4 cellular contexts compared by ENCODE assay signal in genomic region chr7:84603545-84603944, GRCh38.
TF ChIP-seq lines count a peak whose summit lies in the region.

No MANE protein-coding gene starts in this region.

TF ChIP-seq in HepG2, 621 proteins besides CTCF, POLR2A, EP300 and RAD21:
- TF ChIP-seq ZNF160 (CRISPR knock-in tag; IDR thresholded peaks at IDR 0.05) (peak; percentile 99), ZNF367 (CRISPR knock-in tag; IDR thresholded peaks at IDR 0.05; ENCODE audit: borderline replicate concordance) (no peak)

TF ChIP-seq in HEK293, 187 proteins besides CTCF, POLR2A, EP300 and RAD21:
- TF ChIP-seq SETDB1 (IDR thresholded peaks at IDR 0.05; ENCODE audit: insufficient read length, low read length) (peak; percentile 19), ZNF473 (tag by site-specific recombination; IDR thresholded peaks at IDR 0.05) (no peak)
TF ChIP-seq in HEK293: peak in this region for 1.

TF ChIP-seq in H1, 55 proteins besides CTCF, POLR2A, EP300 and RAD21:
- no peak for TF ChIP-seq RXRA (IDR thresholded peaks at IDR 0.05; ENCODE audit: insufficient read depth, low read depth, low read length)

TF ChIP-seq in HEK293T, 16 proteins besides CTCF, POLR2A, EP300 and RAD21:
- no peak for TF ChIP-seq ELF4 (IDR thresholded peaks at IDR 0.05)
- no peak for TF ChIP-seq NFRKB (IDR thresholded peaks at IDR 0.05)
- no peak for TF ChIP-seq CTBP1 (IDR thresholded peaks at IDR 0.05; ENCODE audit: borderline replicate concordance)
- no peak for TF ChIP-seq BHLHE40 (IDR thresholded peaks at IDR 0.05; ENCODE audit: borderline replicate concordance)
- no peak for TF ChIP-seq L3MBTL2 (conservative IDR thresholded peaks at IDR 0.05)
- TF ChIP-seq SUZ12 (IDR thresholded peaks at IDR 0.05) = no peak
- TF ChIP-seq PKNOX1 (IDR thresholded peaks at IDR 0.05) = no peak
- TF ChIP-seq HDGF (IDR thresholded peaks at IDR 0.05; ENCODE audit: borderline replicate concordance) = no peak
- no peak for TF ChIP-seq TARDBP (IDR thresholded peaks at IDR 0.05)
- no peak for TF ChIP-seq LEF1 (IDR thresholded peaks at IDR 0.05; ENCODE audit: borderline replicate concordance)
